In the genomic region with DNA sequence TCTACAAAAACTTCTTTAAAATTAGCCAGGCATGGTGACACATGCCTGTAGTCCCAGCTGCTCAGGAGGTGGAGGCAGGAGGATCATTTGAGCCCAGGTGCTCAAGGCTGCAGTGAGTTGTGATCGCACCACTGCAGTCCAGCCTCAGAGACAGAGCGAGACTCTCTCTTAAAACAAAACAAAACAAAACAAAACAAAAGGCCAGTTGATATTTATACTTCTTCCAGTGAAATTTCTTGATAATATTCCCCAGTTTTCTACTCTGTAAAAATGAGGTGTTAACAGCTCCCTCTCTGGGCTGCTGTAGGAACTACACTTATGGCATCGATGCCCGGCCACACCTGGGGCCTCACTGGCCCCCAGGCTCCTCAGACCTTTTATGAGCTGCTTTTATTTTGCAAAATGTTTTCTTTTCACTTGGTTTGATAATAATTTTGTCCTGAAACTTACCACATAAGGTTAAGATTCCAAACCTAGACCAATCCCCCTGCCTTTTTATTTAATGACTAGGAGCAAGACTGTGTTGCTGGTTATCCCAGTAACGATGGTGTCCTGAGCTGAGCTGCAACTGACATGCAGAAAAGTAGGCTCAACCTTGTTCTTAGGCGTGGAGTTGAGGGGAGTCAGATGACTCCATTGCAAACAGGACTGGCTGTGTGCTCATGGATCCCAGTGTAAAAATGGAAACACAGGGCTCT, we compare ENCODE assay signal across 8 cellular contexts. TPM values are rescaled to one million over a fixed set of nuclear protein-coding genes. Genes with fewer than 3 reads are reported as not detected.
DNase-seq lines count a peak whose midpoint lies in the region; ATAC-seq and TF ChIP-seq lines count a peak whose summit lies in the region.

No MANE protein-coding gene starts in this region.

- H3K4me1 ChIP-seq in RWPE2 (ENCODE audit: insufficient read depth, poor library complexity, severe bottlenecking) (peaks cover 17% of the 10 kb centered on the region), ovary (ENCODE audit: insufficient read depth) (peaks cover 2% of the 10 kb centered on the region)

- TF ChIP-seq CTCF in GM12874 (IDR thresholded peaks at IDR 0.05; ENCODE audit: insufficient read depth, low read depth, low read length) (peak; percentile 70), RWPE2 (IDR thresholded peaks at IDR 0.05; ENCODE audit: poor library complexity, severe bottlenecking) (peak; percentile 75), ovary (IDR thresholded peaks at IDR 0.05) (peak in 1 of 3 donors; percentile 31)

- WGBS in ovary, 3 donors: 28 to 43% (median 29%) methylated on average over 6 of the region's 6 CpGs

- H3K27me3 ChIP-seq in RWPE2 (ENCODE audit: insufficient read depth, poor library complexity, severe bottlenecking) (no peaks in the 10 kb centered on the region), ovary (no peaks in the 10 kb centered on the region)

- no peak for TF ChIP-seq POLR2A in ovary (IDR thresholded peaks at IDR 0.05)

- H3K4me3 ChIP-seq in RWPE2 (ENCODE audit: severe bottlenecking): no peak overlapping the region
- no peak overlapping the region for H3K4me3 ChIP-seq in ovary

- H3K36me3 ChIP-seq in RWPE2 (ENCODE audit: low read depth): peaks cover 11% of the 10 kb centered on the region; the same call in 1 of the 2 replicates
- no peaks in the 10 kb centered on the region for H3K36me3 ChIP-seq in ovary

- no peaks in the 10 kb centered on the region for H3K9me3 ChIP-seq in RWPE2 (ENCODE audit: severe bottlenecking)
- H3K9me3 ChIP-seq in ovary: no peaks in the 10 kb centered on the region

- TF ChIP-seq EP300 in ovary (IDR thresholded peaks at IDR 0.05): no peak

- DNase-seq in AG08395 (ENCODE audit: low spot score): peak; percentile 64
- DNase-seq in RWPE2 (ENCODE audit: low spot score): no peak
- peak; percentile 77 for DNase-seq in astrocyte of the hippocampus (ENCODE audit: low read depth, low spot score)
- DNase-seq in iris pigment epithelial cell (ENCODE audit: low read depth): peak; percentile 32
- DNase-seq in stimulated activated CD8-positive, alpha-beta memory T cell treated with anti-CD3 and anti-CD28 coated beads, Interleukin-15, amount 100 ng/mL, for 1 hour (ENCODE audit: low read depth): peak; percentile 26
- no peak for DNase-seq in ovary

- ATAC-seq in RWPE2 (ENCODE audit: low read depth): no peak
- no peak for ATAC-seq in GM21526 (IDR thresholded peaks at IDR 0.05; ENCODE audit: low FRiP score, unreplicated experiment)

- H3K27ac ChIP-seq in RWPE2 (ENCODE audit: poor library complexity, severe bottlenecking) (no peak overlapping the region), ovary (no peak overlapping the region)

- intact Hi-C loops in ovary (cut with DNase I): no loop called here

RNA-seq across cellular contexts. Expression of gene MAPK8IP3, which starts 17.6 kb away (rescaled TPM):
- total RNA-seq in ovary: 100 to 1,000 TPM in 1 of 7 donors, 10 to 100 TPM in 6; 50.3 to 117 (median 75.5) TPM
- polyA plus RNA-seq in ovary: 10 to 100 TPM in 1 of 2 donors, 1 to 10 TPM in 1; 7.0 to 60.8 TPM

RNA-seq across cellular contexts. Expression of gene JPT2, which starts 45.5 kb away (rescaled TPM):
- total RNA-seq in ovary: 10 to 100 TPM; 14.4 to 51.8 (median 44.1) TPM
- 10 to 100 TPM; 22.3 to 44.9 TPM for polyA plus RNA-seq in ovary

RNA-seq across cellular contexts. Expression of gene NME3, which starts 47.7 kb away (rescaled TPM):
- total RNA-seq in ovary: 100 to 1,000 TPM in 1 of 7 donors, 10 to 100 TPM in 6; 68.6 to 129 (median 86.8) TPM
- polyA plus RNA-seq in ovary: 100 to 1,000 TPM in 1 of 2 donors, not detected in 1; 128 TPM

RNA-seq across cellular contexts. Expression of gene EME2, which starts 49.0 kb away (rescaled TPM):
- 10 to 100 TPM in 6 of 7 donors, 1 to 10 TPM in 1; 6.2 to 19.2 (median 16.1) TPM for total RNA-seq in ovary
- polyA plus RNA-seq in ovary: 1 to 10 TPM in 1 of 2 donors, under 1 TPM in 1; 0.83 to 4.6 TPM

RNA-seq across cellular contexts. Expression of gene MRPS34, which starts 49.3 kb away (rescaled TPM):
- total RNA-seq in ovary: 10 to 100 TPM; 47.5 to 79.4 (median 53.6) TPM
- polyA plus RNA-seq in ovary: 10 to 100 TPM; 31.8 to 61.4 TPM

Comparison
In these comparisons a context has a peak if more than half of its experiments do, and no peak if none do; other contexts are left out.
1. DNase-seq: peak in AG08395 (single experiment), astrocyte of the hippocampus (single experiment), iris pigment epithelial cell (single experiment) and stimulated activated CD8-positive, alpha-beta memory T cell treated with anti-CD3 and anti-CD28 coated beads, Interleukin-15, amount 100 ng/mL, for 1 hour (single experiment); none in RWPE2 (single experiment) and ovary (0 of 5).